Comparison of ENCODE assay signal across 15 cellular contexts in genomic region chr7:156918642-156919041, GRCh38. TPM values are rescaled to one million over a fixed set of nuclear protein-coding genes. Genes with fewer than 3 reads are reported as not detected.
DNase-seq lines count a peak whose midpoint lies in the region; ATAC-seq lines count a peak whose summit lies in the region.
"Had no signal": no experiment of that assay in that cellular context is flagged by ENCODE, and none has a peak within 500 bp of the region (broad histone marks: within the 10 kb centered on the region; RNA-seq: fewer than 3 reads in every experiment).

No MANE protein-coding gene starts in this region.

- H3K27ac Mint-ChIP-seq in immature natural killer cell: peak overlapping the region in 1 of 6 donors; percentile 13
- H3K27ac Mint-ChIP-seq: activated naive CD8-positive, alpha-beta T cell treated with anti-CD3 and anti-CD28 coated beads, Interleukin-2, amount 10 ng/mL, durations not matched to agents 7 days and 5 days; IgD-negative memory B cell had no signal

- H3K9me3 Mint-ChIP-seq in immature natural killer cell: no peaks in the 10 kb centered on the region
- H3K9me3 Mint-ChIP-seq: neural crest cell had no signal

- ATAC-seq in GM18498 (IDR thresholded peaks at IDR 0.05; ENCODE audit: unreplicated experiment) (peak; percentile 36), GM18861 (IDR thresholded peaks at IDR 0.05; ENCODE audit: unreplicated experiment) (peak; percentile 36), GM21786 (IDR thresholded peaks at IDR 0.05; ENCODE audit: unreplicated experiment) (peak; percentile 33), HG03196 (IDR thresholded peaks at IDR 0.05; ENCODE audit: unreplicated experiment) (peak; percentile 36)

- H3K4me1 Mint-ChIP-seq in immature natural killer cell: peaks cover 11 to 15% of the 10 kb centered on the region in 2 donors
- H3K4me1 Mint-ChIP-seq: neural crest cell had no signal

- in situ Hi-C loops in KBM-7 (cut with MboI; ENCODE audit: low pct_unique_long_range_greater_than_20kb, low sequenced_read_pairs): no loop called here

- H3K36me3 Mint-ChIP-seq in immature natural killer cell: peaks cover 0 to 2% (median 0%) of the 10 kb centered on the region in 3 donors

- DNase-seq in KBM-7 (no peak), NCI-H2196 (lab: John Stamatoyannopoulos, UW; ENCODE audit: unreplicated experiment) (no peak), immature natural killer cell (no peak), NOMO-1 treated with DMSO at 0.1 percent for 48 hours (lab: John Stamatoyannopoulos, UW; ENCODE audit: unreplicated experiment) (no peak)
- DNase-seq: activated naive CD8-positive, alpha-beta T cell treated with anti-CD3 and anti-CD28 coated beads, Interleukin-2, amount 10 ng/mL, durations not matched to agents 7 days and 5 days; Caco-2; effector CD4-positive, alpha-beta T cell; head of caudate nucleus; MV-4-11 had no signal

- no peak overlapping the region for H3K4me3 Mint-ChIP-seq in immature natural killer cell
- H3K4me3 Mint-ChIP-seq: activated naive CD8-positive, alpha-beta T cell treated with anti-CD3 and anti-CD28 coated beads, Interleukin-2, amount 10 ng/mL, durations not matched to agents 7 days and 5 days; neural crest cell had no signal

- H3K27me3 Mint-ChIP-seq in immature natural killer cell (ENCODE audit: low read depth in 3 of 3): peaks cover 13 to 33% (median 19%) of the 10 kb centered on the region in 3 donors

RNA-seq across cellular contexts. Expression of gene LMBR1, which starts 25.7 kb away (rescaled TPM):
- polyA plus RNA-seq in immature natural killer cell: 10 to 100 TPM; 20.2 to 34.3 (median 23.3) TPM

RNA-seq across cellular contexts. Expression of gene NOM1, which starts 30.9 kb away (rescaled TPM):
- polyA plus RNA-seq in immature natural killer cell: 1 to 10 TPM in 2 of 3 donors, under 1 TPM in 1; 0.36 to 7.2 (median 3.0) TPM
